ENCODE assay signal across 10 cellular contexts in the genomic region with DNA sequence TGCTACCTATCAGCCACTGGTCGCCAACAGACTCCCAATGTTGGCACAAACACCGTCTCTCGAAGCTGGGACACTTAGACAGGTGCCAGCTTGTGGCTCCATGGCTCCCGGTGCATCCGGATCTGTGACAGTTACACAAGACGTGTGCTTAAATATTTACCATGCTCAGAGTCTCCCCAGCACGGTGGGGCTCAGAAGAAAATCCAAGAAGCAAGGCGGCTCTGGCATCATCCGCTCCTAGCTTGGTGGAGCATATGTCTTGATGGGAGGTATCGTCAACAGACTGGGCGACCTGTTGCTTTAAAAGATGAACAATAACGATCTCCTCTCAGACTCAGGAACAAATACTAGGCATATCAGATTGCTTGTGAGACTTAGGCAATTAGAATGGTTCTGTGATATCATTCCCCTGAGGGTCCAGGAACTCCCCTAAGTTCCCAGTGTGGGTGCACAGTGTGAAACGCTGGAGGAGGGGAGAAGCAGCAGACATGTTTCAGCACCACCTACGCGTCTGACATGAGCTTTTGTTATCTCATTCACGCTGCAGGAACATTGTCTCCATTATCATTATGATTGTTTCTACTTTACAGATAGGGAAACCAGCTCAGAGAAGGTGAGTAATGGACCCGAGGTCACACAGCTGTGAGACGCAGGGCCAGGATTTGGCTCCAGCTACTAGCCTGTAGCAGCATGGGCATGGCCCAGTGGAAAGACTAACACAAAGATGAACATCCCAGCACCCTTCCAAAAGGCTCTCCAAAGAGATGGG.
A peak's percentile ranks its signal among the peaks of the same experiment; 100 is the strongest.
DNase-seq lines count a peak whose midpoint lies in the region; ATAC-seq and TF ChIP-seq lines count a peak whose summit lies in the region.
"Had no signal": no experiment of that assay in that cellular context is flagged by ENCODE, and none has a peak within 500 bp of the region (broad histone marks: within the 10 kb centered on the region; RNA-seq: fewer than 3 reads in every experiment).

No MANE protein-coding gene starts in this region.

- no peak for DNase-seq in activated CD8-positive, alpha-beta memory T cell treated with anti-CD3 and anti-CD28 coated beads, Interleukin-2, amount 10 ng/mL, durations not matched to agents 7 days and 5 days
- DNase-seq in activated CD8-positive, alpha-beta memory T cell treated with anti-CD3 and anti-CD28 coated beads, Interleukin-2, amount 50 U/mL, for 48 hours, result no peak
- DNase-seq in activated CD4-positive, alpha-beta T cell treated with anti-CD3 and anti-CD28 coated beads, Interleukin-2, amount 10 ng/mL, durations not matched to agents 7 days and 5 days, result no peak
- DNase-seq in foreskin keratinocyte (peak; percentile 42 to 52), foreskin fibroblast (no peak), NCI-H1930 (lab: John Stamatoyannopoulos, UW) (no peak), thyroid gland (no peak)

- TF ChIP-seq CTCF in foreskin keratinocyte (conservative IDR thresholded peaks at IDR 0.05), result no peak
- TF ChIP-seq CTCF in foreskin fibroblast (IDR thresholded peaks at IDR 0.05; ENCODE audit: low read depth, low read length), result no peak
- no peak for TF ChIP-seq CTCF in thyroid gland (IDR thresholded peaks at IDR 0.05)

- H3K4me3 ChIP-seq in foreskin fibroblast (ENCODE audit: low read depth in 1 of 2, low read length in 2 of 2), result no peak overlapping the region
- H3K4me3 ChIP-seq in thyroid gland (replicated peaks in 1 of 3), result no peak overlapping the region

- H3K36me3 ChIP-seq in thyroid gland, result no peaks in the 10 kb centered on the region

- H3K9me3 Mint-ChIP-seq in activated CD8-positive, alpha-beta memory T cell treated with anti-CD3 and anti-CD28 coated beads, Interleukin-2, amount 10 ng/mL, durations not matched to agents 7 days and 5 days (ENCODE audit: low read depth), result no peaks in the 10 kb centered on the region
- no peaks in the 10 kb centered on the region for H3K9me3 Mint-ChIP-seq in activated CD4-positive, alpha-beta T cell treated with anti-CD3 and anti-CD28 coated beads, Interleukin-2, amount 10 ng/mL, durations not matched to agents 7 days and 5 days
- no peaks in the 10 kb centered on the region for H3K9me3 Mint-ChIP-seq in stimulated activated memory B cell treated with anti-CD40 and anti-IgM and Interleukin-4, amounts not matched to agents 10 μg/mL and 1 μg/mL and 100 μg/mL, for 72 hours
- H3K9me3 Mint-ChIP-seq: CD14-positive monocyte had no signal

- CTCF ChIA-PET in activated CD8-positive, alpha-beta memory T cell treated with anti-CD3 and anti-CD28 coated beads, Interleukin-2, amount 10 ng/mL, durations not matched to agents 7 days and 5 days (lab: Charles Lee), result interaction anchor here (1.0 to 2.2 kb wide), 4 partner anchors 25 to 247 kb away, joined by 3 to 11 read pairs (median 4); no protein-coding TSS in a partner anchor
- CTCF ChIA-PET in activated CD4-positive, alpha-beta T cell treated with anti-CD3 and anti-CD28 coated beads, Interleukin-2, amount 10 ng/mL, durations not matched to agents 7 days and 5 days (lab: Charles Lee), result interaction anchor here (1.1 to 2.7 kb wide), 7 partner anchors 8 to 126 kb away, joined by 3 to 12 read pairs (median 6); no protein-coding TSS in a partner anchor

- WGBS in thyroid gland, 2 donors, result 81 to 85% methylated on average over 18 of the region's 18 CpGs

- TF ChIP-seq POLR2A in thyroid gland (IDR thresholded peaks at IDR 0.05), result no peak

- POLR2A ChIA-PET in activated CD4-positive, alpha-beta T cell treated with anti-CD3 and anti-CD28 coated beads, Interleukin-2, amount 10 ng/mL, durations not matched to agents 7 days and 5 days (lab: Charles Lee), result interaction anchor here (0.6 kb wide), 1 partner anchor 111 kb away, joined by 7 read pairs; no protein-coding TSS in a partner anchor

- H3K36me3 Mint-ChIP-seq in activated CD8-positive, alpha-beta memory T cell treated with anti-CD3 and anti-CD28 coated beads, Interleukin-2, amount 10 ng/mL, durations not matched to agents 7 days and 5 days, result peaks cover 10% of the 10 kb centered on the region
- H3K36me3 Mint-ChIP-seq in activated CD4-positive, alpha-beta T cell treated with anti-CD3 and anti-CD28 coated beads, Interleukin-2, amount 10 ng/mL, durations not matched to agents 7 days and 5 days (ENCODE audit: low read depth), result no peaks in the 10 kb centered on the region
- H3K36me3 Mint-ChIP-seq in stimulated activated memory B cell treated with anti-CD40 and anti-IgM and Interleukin-4, amounts not matched to agents 10 μg/mL and 1 μg/mL and 100 μg/mL, for 72 hours, result no peaks in the 10 kb centered on the region

- H3K27ac ChIP-seq in foreskin keratinocyte, result no peak overlapping the region
- H3K27ac ChIP-seq in thyroid gland, result no peak overlapping the region
- H3K27ac ChIP-seq: parathyroid adenoma had no signal

- peaks cover 19% of the 10 kb centered on the region for H3K4me1 ChIP-seq in foreskin keratinocyte
- peaks cover 22 to 37% of the 10 kb centered on the region in 2 donors for H3K4me1 ChIP-seq in thyroid gland

- H3K27me3 ChIP-seq in foreskin keratinocyte (no peaks in the 10 kb centered on the region), thyroid gland (no peaks in the 10 kb centered on the region)

- intact Hi-C loops in thyroid gland (cut with DNase I), result loop anchor here (10.0 kb wide), 2 partner anchors 402 to 662 kb away; no protein-coding TSS in a partner anchor

- no peaks in the 10 kb centered on the region for H3K27me3 Mint-ChIP-seq in activated CD8-positive, alpha-beta memory T cell treated with anti-CD3 and anti-CD28 coated beads, Interleukin-2, amount 10 ng/mL, durations not matched to agents 7 days and 5 days
- H3K27me3 Mint-ChIP-seq in activated CD4-positive, alpha-beta T cell treated with anti-CD3 and anti-CD28 coated beads, Interleukin-2, amount 10 ng/mL, durations not matched to agents 7 days and 5 days, result no peaks in the 10 kb centered on the region
- H3K27me3 Mint-ChIP-seq in stimulated activated memory B cell treated with anti-CD40 and anti-IgM and Interleukin-4, amounts not matched to agents 10 μg/mL and 1 μg/mL and 100 μg/mL, for 72 hours, result no peaks in the 10 kb centered on the region

- peaks cover 33% of the 10 kb centered on the region for H3K4me1 Mint-ChIP-seq in activated CD8-positive, alpha-beta memory T cell treated with anti-CD3 and anti-CD28 coated beads, Interleukin-2, amount 10 ng/mL, durations not matched to agents 7 days and 5 days
- peaks cover 32% of the 10 kb centered on the region for H3K4me1 Mint-ChIP-seq in activated CD4-positive, alpha-beta T cell treated with anti-CD3 and anti-CD28 coated beads, Interleukin-2, amount 10 ng/mL, durations not matched to agents 7 days and 5 days
- peaks cover 27% of the 10 kb centered on the region for H3K4me1 Mint-ChIP-seq in stimulated activated memory B cell treated with anti-CD40 and anti-IgM and Interleukin-4, amounts not matched to agents 10 μg/mL and 1 μg/mL and 100 μg/mL, for 72 hours

- H3K9me3 ChIP-seq in thyroid gland, result no peaks in the 10 kb centered on the region

- ATAC-seq in activated CD8-positive, alpha-beta memory T cell treated with anti-CD3 and anti-CD28 coated beads, Interleukin-2, amount 10 ng/mL, durations not matched to agents 7 days and 5 days, result no peak
- peak; percentile 45 for ATAC-seq in foreskin keratinocyte
- ATAC-seq in stimulated activated memory B cell treated with anti-CD40 and anti-IgM and Interleukin-4, amounts not matched to agents 10 μg/mL and 1 μg/mL and 100 μg/mL, for 72 hours, result peak; percentile 80

- no peak overlapping the region for H3K4me3 Mint-ChIP-seq in activated CD8-positive, alpha-beta memory T cell treated with anti-CD3 and anti-CD28 coated beads, Interleukin-2, amount 10 ng/mL, durations not matched to agents 7 days and 5 days
- no peak overlapping the region for H3K4me3 Mint-ChIP-seq in activated CD4-positive, alpha-beta T cell treated with anti-CD3 and anti-CD28 coated beads, Interleukin-2, amount 10 ng/mL, durations not matched to agents 7 days and 5 days
- H3K4me3 Mint-ChIP-seq in stimulated activated memory B cell treated with anti-CD40 and anti-IgM and Interleukin-4, amounts not matched to agents 10 μg/mL and 1 μg/mL and 100 μg/mL, for 72 hours, result peak overlapping the region; percentile 62
- H3K4me3 Mint-ChIP-seq: CD14-positive monocyte had no signal

- peak overlapping the region; percentile 80 for H3K27ac Mint-ChIP-seq in activated CD8-positive, alpha-beta memory T cell treated with anti-CD3 and anti-CD28 coated beads, Interleukin-2, amount 10 ng/mL, durations not matched to agents 7 days and 5 days
- peak overlapping the region; percentile 67 for H3K27ac Mint-ChIP-seq in activated CD4-positive, alpha-beta T cell treated with anti-CD3 and anti-CD28 coated beads, Interleukin-2, amount 10 ng/mL, durations not matched to agents 7 days and 5 days
- peak overlapping the region; percentile 38 for H3K27ac Mint-ChIP-seq in stimulated activated memory B cell treated with anti-CD40 and anti-IgM and Interleukin-4, amounts not matched to agents 10 μg/mL and 1 μg/mL and 100 μg/mL, for 72 hours

Comparison
In these comparisons a context has a peak if more than half of its experiments do, and no peak if none do; other contexts are left out.
1. DNase-seq: peak in foreskin keratinocyte (2 of 2); none in activated CD8-positive, alpha-beta memory T cell treated with anti-CD3 and anti-CD28 coated beads, Interleukin-2, amount 10 ng/mL, durations not matched to agents 7 days and 5 days (single experiment), activated CD8-positive, alpha-beta memory T cell treated with anti-CD3 and anti-CD28 coated beads, Interleukin-2, amount 50 U/mL, for 48 hours (single experiment), activated CD4-positive, alpha-beta T cell treated with anti-CD3 and anti-CD28 coated beads, Interleukin-2, amount 10 ng/mL, durations not matched to agents 7 days and 5 days (single experiment), foreskin fibroblast (0 of 2), NCI-H1930 (0 of 2) and thyroid gland (0 of 2).
2. Peak in every context shown above with its lines, with median percentiles within 50 percentile points of each other: H3K27ac Mint-ChIP-seq.